ENCODE assay signal across 11 cellular contexts in genomic region chr21:23016617-23017016, GRCh38.
A peak's percentile ranks its signal among the peaks of the same experiment; 100 is the strongest.
DNase-seq lines count a peak whose midpoint lies in the region; FAIRE-seq and TF ChIP-seq lines count a peak whose summit lies in the region.
"Had no signal": no experiment of that assay in that cellular context is flagged by ENCODE, and none has a peak within 500 bp of the region (broad histone marks: within the 10 kb centered on the region; RNA-seq: fewer than 3 reads in every experiment).

No MANE protein-coding gene starts in this region.

- no peak overlapping the region for H3K4ac ChIP-seq in neuronal stem cell (ENCODE audit: low read length)

- no peak overlapping the region for H2AK5ac ChIP-seq in neuronal stem cell (ENCODE audit: low read depth, low read length)

- no peak overlapping the region for H2AFZ ChIP-seq in Loucy (ENCODE audit: low read length)
- H2AFZ ChIP-seq in neuronal stem cell (ENCODE audit: low read length): no peak overlapping the region

- H3K27me3 ChIP-seq in Loucy (ENCODE audit: insufficient read depth, low read length, poor library complexity, severe bottlenecking) (no peaks in the 10 kb centered on the region), neuronal stem cell (ENCODE audit: control insufficient read depth in 3 of 3, insufficient read depth in 3 of 3, low read depth in 1 of 3, low read length in 3 of 3) (no peaks in the 10 kb centered on the region)

- WGBS in neuronal stem cell (ENCODE audit: extremely low coverage in 2 of 2, insufficient read length in 2 of 2, insufficient replicate concordance in 1 of 2), 2 donors: 100% methylated on average over 1 of the region's 4 CpGs; no CpG with 5 or more reads in 1 of the 2 donors

- H3K18ac ChIP-seq in neuronal stem cell (ENCODE audit: low read length): no peak overlapping the region

- no peak overlapping the region for H3K23ac ChIP-seq in neuronal stem cell (ENCODE audit: low read depth, low read length, poor library complexity)

- H3K36me3 ChIP-seq in Loucy (ENCODE audit: insufficient read depth, low read length) (no peaks in the 10 kb centered on the region), neuronal stem cell (replicated peaks in 1 of 2; ENCODE audit: control insufficient read depth in 2 of 2, insufficient read depth in 2 of 2, low read length in 2 of 2) (no peaks in the 10 kb centered on the region)

- H3K4me3 ChIP-seq in Loucy (ENCODE audit: low read length, poor library complexity, severe bottlenecking) (no peak overlapping the region), neuronal stem cell (ENCODE audit: low read length in 2 of 2) (no peak overlapping the region)

- H3K27ac ChIP-seq in neuronal stem cell (replicated peaks; ENCODE audit: low read length): no peak overlapping the region

- H2BK12ac ChIP-seq in neuronal stem cell (ENCODE audit: low read length): no peak overlapping the region

- no peak overlapping the region for H4K91ac ChIP-seq in neuronal stem cell (ENCODE audit: low read depth, low read length, poor library complexity)

- no peaks in the 10 kb centered on the region for H3K9me2 ChIP-seq in Loucy (replicated peaks; ENCODE audit: low read depth, low read length)

- H3K14ac ChIP-seq in neuronal stem cell (ENCODE audit: low read length): no peak overlapping the region

- DNase-seq in D721Med (ENCODE audit: insufficient read length, low spot score): no peak
- peak; percentile 60 for DNase-seq in SK-MEL-5 (ENCODE audit: low read depth, low spot score)
- peak; percentile 26 for DNase-seq in left kidney (ENCODE audit: low read depth, low spot score)
- no peak for DNase-seq in HuH-7.5 (ENCODE audit: low spot score)
- no peak for DNase-seq in activated T-cell treated with anti-CD3 and anti-CD28 coated beads, Interleukin-2, amount 50 U/mL, for 1 hour
- DNase-seq in neuronal stem cell (ENCODE audit: low spot score): no peak
- no peak for DNase-seq in stimulated activated naive CD4-positive, alpha-beta T cell (lab: John Stamatoyannopoulos, UW)
- DNase-seq: activated CD4-positive, alpha-beta T cell treated with anti-CD3 and anti-CD28 coated beads, Interleukin-2, amount 10 ng/mL, durations not matched to agents 7 days and 5 days; DMS153; NCI-H510A had no signal

- no peaks in the 10 kb centered on the region for H3K79me2 ChIP-seq in Loucy (ENCODE audit: insufficient read depth, low read length)

- no peak overlapping the region for H2BK120ac ChIP-seq in neuronal stem cell (ENCODE audit: low read depth, low read length)

- in situ Hi-C loops in SK-MEL-5 (cut with HindIII; ENCODE audit: low pct_unique_long_range_greater_than_20kb, low sequenced_read_pairs): no loop called here

- peak; percentile 32 for FAIRE-seq in D721Med (lab: Jason Lieb, UNC)

- H3K9ac ChIP-seq in Loucy (ENCODE audit: low read depth, low read length, poor library complexity, severe bottlenecking): no peak overlapping the region
- no peak overlapping the region for H3K9ac ChIP-seq in neuronal stem cell (ENCODE audit: low read depth, low read length, poor library complexity)

- no peaks in the 10 kb centered on the region for H4K20me1 ChIP-seq in Loucy (ENCODE audit: insufficient read depth, low read length, poor library complexity, severe bottlenecking)

- no peak overlapping the region for H4K8ac ChIP-seq in neuronal stem cell (ENCODE audit: low read depth, low read length)

- H3K9me3 ChIP-seq in Loucy (ENCODE audit: insufficient read depth, low read depth, low read length): no peaks in the 10 kb centered on the region
- peaks cover 0 to 2% of the 10 kb centered on the region in 2 donors for H3K9me3 ChIP-seq in neuronal stem cell (replicated peaks in 1 of 2; ENCODE audit: control insufficient read depth in 2 of 2, insufficient read depth in 1 of 2, low read depth in 1 of 2, low read length in 2 of 2)

- no peak overlapping the region for H2BK15ac ChIP-seq in neuronal stem cell (ENCODE audit: low read length)

- H3K4me1 ChIP-seq in Loucy (ENCODE audit: insufficient read depth, low read length, poor library complexity, severe bottlenecking) (no peaks in the 10 kb centered on the region), neuronal stem cell (ENCODE audit: control insufficient read depth in 2 of 2, insufficient read depth in 1 of 2, low read depth in 1 of 2, low read length in 2 of 2) (no peaks in the 10 kb centered on the region)

- H3K79me1 ChIP-seq in neuronal stem cell (ENCODE audit: low read depth, low read length): no peaks in the 10 kb centered on the region

- no peaks in the 10 kb centered on the region for H3F3A ChIP-seq in Loucy (ENCODE audit: low read depth)

- H2BK5ac ChIP-seq in neuronal stem cell (ENCODE audit: low read length): no peak overlapping the region

- TF ChIP-seq CTCF in D721Med (IDR thresholded peaks at IDR 0.05; ENCODE audit: insufficient read depth, missing control alignments) (peak; percentile 43), Loucy (conservative IDR thresholded peaks at IDR 0.05; ENCODE audit: low read length) (peak; percentile 34)

- H3K4me2 ChIP-seq in Loucy (ENCODE audit: low read depth, low read length, poor library complexity, severe bottlenecking) (no peak overlapping the region), neuronal stem cell (ENCODE audit: insufficient read depth, low read length, poor library complexity, severe bottlenecking) (no peak overlapping the region)

Comparison
In these comparisons a context has a peak if more than half of its experiments do, and no peak if none do; other contexts are left out.
1. DNase-seq: peak in SK-MEL-5 (single experiment) and left kidney (single experiment); none in D721Med (single experiment), HuH-7.5 (single experiment), activated T-cell treated with anti-CD3 and anti-CD28 coated beads, Interleukin-2, amount 50 U/mL, for 1 hour (single experiment), neuronal stem cell (single experiment) and stimulated activated naive CD4-positive, alpha-beta T cell (0 of 6).